15 cellular contexts compared by ENCODE assay signal in the genomic region with DNA sequence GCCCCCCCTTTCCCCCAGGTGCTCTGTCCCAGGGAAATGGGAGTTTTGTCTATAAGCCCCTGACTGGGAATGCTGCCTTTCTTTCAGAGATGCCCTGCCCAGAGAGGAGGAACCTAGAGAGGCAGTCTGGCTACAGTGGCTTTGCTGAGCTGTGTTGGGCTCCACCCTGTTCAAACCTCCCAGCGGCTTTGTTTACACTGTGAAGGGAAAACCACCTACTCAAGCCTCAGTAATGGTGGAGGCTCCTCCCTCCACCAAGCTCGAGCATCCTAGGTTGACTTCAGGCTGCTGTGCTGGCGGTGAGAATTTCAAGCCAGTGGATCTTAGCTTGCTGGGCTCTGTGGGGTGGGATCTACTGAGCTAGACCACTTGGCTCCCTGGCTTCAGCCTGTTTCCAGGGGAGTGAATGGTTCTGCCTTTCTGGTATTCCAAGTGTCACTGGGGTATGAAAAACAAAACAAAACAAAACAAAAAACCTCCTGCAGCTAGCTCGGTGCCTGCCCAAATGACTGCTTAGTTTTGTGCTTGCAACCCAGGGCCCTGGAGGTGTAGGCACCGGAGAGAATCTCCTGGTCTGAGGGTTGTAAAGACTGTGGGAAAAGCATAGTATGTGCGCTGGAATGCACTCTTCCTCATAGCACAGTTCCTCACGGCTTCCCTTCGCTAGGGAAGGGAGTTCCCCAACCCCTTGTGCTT. TPM values are rescaled to one million over a fixed set of nuclear protein-coding genes. Genes with fewer than 3 reads are reported as not detected.
DNase-seq lines count a peak whose midpoint lies in the region; ATAC-seq lines count a peak whose summit lies in the region.
"Had no signal": no experiment of that assay in that cellular context is flagged by ENCODE, and none has a peak within 500 bp of the region (broad histone marks: within the 10 kb centered on the region; RNA-seq: fewer than 3 reads in every experiment).

No MANE protein-coding gene starts in this region.

- no peak overlapping the region for H3K27ac Mint-ChIP-seq in activated naive CD8-positive, alpha-beta T cell treated with anti-CD3 and anti-CD28 coated beads, Interleukin-2, amount 50 U/mL, for 24 hours
- H3K27ac Mint-ChIP-seq: brain had no signal

- peak; percentile 11 to 12 for DNase-seq in SHP77 (lab: John Stamatoyannopoulos, UW)
- no peak for DNase-seq in SHP77 treated with DMSO at 0.1 percent for 48 hours (lab: John Stamatoyannopoulos, UW)
- peak; percentile 23 for DNase-seq in activated CD4-positive, alpha-beta T cell treated with anti-CD3 and anti-CD28 coated beads for 48 hours
- DNase-seq in activated naive CD8-positive, alpha-beta T cell treated with anti-CD3 and anti-CD28 coated beads, Interleukin-2, amount 50 U/mL, for 24 hours: no peak
- DNase-seq in stimulated activated CD4-positive, alpha-beta T cell treated with anti-CD3 and anti-CD28 coated beads, Interleukin-4, amount 100 ng/mL, for 24 hours: peak; percentile 14
- no peak for DNase-seq in cardiac septum (ENCODE audit: low spot score)
- DNase-seq in DMS153 treated with DMSO at 0.1 percent for 48 hours (lab: John Stamatoyannopoulos, UW; ENCODE audit: unreplicated experiment): no peak
- DNase-seq: DMS79, hypothalamus, NCI-H187 treated with DMSO at 0.1 percent for 48 hours, OCI-M1, sigmoid colon had no signal

- intact Hi-C loops in cardiac septum (cut with DNase I): no loop called here

- H3K36me3 Mint-ChIP-seq in activated naive CD8-positive, alpha-beta T cell treated with anti-CD3 and anti-CD28 coated beads, Interleukin-2, amount 50 U/mL, for 24 hours (ENCODE audit: low read depth): no peaks in the 10 kb centered on the region
- H3K36me3 Mint-ChIP-seq: brain had no signal

- H3K4me3 Mint-ChIP-seq in activated naive CD8-positive, alpha-beta T cell treated with anti-CD3 and anti-CD28 coated beads, Interleukin-2, amount 50 U/mL, for 24 hours: peak overlapping the region; percentile 32
- H3K4me3 Mint-ChIP-seq: brain had no signal

- no peaks in the 10 kb centered on the region for H3K9me3 Mint-ChIP-seq in activated naive CD8-positive, alpha-beta T cell treated with anti-CD3 and anti-CD28 coated beads, Interleukin-2, amount 50 U/mL, for 24 hours

- peaks cover 2% of the 10 kb centered on the region for H3K4me1 Mint-ChIP-seq in activated naive CD8-positive, alpha-beta T cell treated with anti-CD3 and anti-CD28 coated beads, Interleukin-2, amount 50 U/mL, for 24 hours
- H3K4me1 Mint-ChIP-seq: brain had no signal

- no peak for ATAC-seq in activated naive CD8-positive, alpha-beta T cell treated with anti-CD3 and anti-CD28 coated beads, Interleukin-2, amount 50 U/mL, for 24 hours
- no peak for ATAC-seq in GM21390 (IDR thresholded peaks at IDR 0.05; ENCODE audit: unreplicated experiment)
- ATAC-seq: A549 had no signal

- H3K27me3 Mint-ChIP-seq in activated naive CD8-positive, alpha-beta T cell treated with anti-CD3 and anti-CD28 coated beads, Interleukin-2, amount 50 U/mL, for 24 hours: no peaks in the 10 kb centered on the region
- H3K27me3 Mint-ChIP-seq: brain had no signal

RNA-seq across cellular contexts. Expression of a gene that starts 41.7 kb away (rescaled TPM):
- total RNA-seq in cardiac septum: 57.8 TPM

Comparison
In these comparisons a context has a peak if more than half of its experiments do, and no peak if none do; other contexts are left out.
1. DNase-seq: peak in SHP77 (2 of 2), activated CD4-positive, alpha-beta T cell treated with anti-CD3 and anti-CD28 coated beads for 48 hours (single experiment) and stimulated activated CD4-positive, alpha-beta T cell treated with anti-CD3 and anti-CD28 coated beads, Interleukin-4, amount 100 ng/mL, for 24 hours (single experiment); none in SHP77 treated with DMSO at 0.1 percent for 48 hours (single experiment), activated naive CD8-positive, alpha-beta T cell treated with anti-CD3 and anti-CD28 coated beads, Interleukin-2, amount 50 U/mL, for 24 hours (single experiment), cardiac septum (single experiment) and DMS153 treated with DMSO at 0.1 percent for 48 hours (single experiment).